1 cellular context compared by ENCODE assay signal in genomic region chr5:163447875-163448274, GRCh38.
A peak's percentile ranks its signal among the peaks of the same experiment; 100 is the strongest.
TF ChIP-seq lines count a peak whose summit lies in the region.

No MANE protein-coding gene starts in this region.

TF ChIP-seq in K562, 482 proteins besides CTCF, POLR2A, EP300 and RAD21:
- no peak for TF ChIP-seq NR2F6 (CRISPR knock-in tag; IDR thresholded peaks at IDR 0.05)
- TF ChIP-seq POLR2B (IDR thresholded peaks at IDR 0.05; ENCODE audit: low read depth, partially characterized antibody) = peak; percentile 16
